Comparison of ENCODE assay signal across 8 cellular contexts in genomic region chr16:56608043-56608875, GRCh38. TPM values are rescaled to one million over a fixed set of nuclear protein-coding genes. Genes with fewer than 3 reads are reported as not detected.
DNase-seq lines count a peak whose midpoint lies in the region; ATAC-seq and TF ChIP-seq lines count a peak whose summit lies in the region.

Gene MT2A (plus strand): TSS chr16:56608584. CDS start chr16:56608656, 72 bp downstream.

- H3K27me3 Mint-ChIP-seq in T-helper 1 cell treated with Interleukin-12 subunit alpha and Interleukin-12 subunit beta and Interleukin-4 antibody, amounts not matched to agents 30 μg/mL and 1 μg/mL, for 36 hours (ENCODE audit: low read depth) = no peaks in the 10 kb centered on the region

- H3K27ac ChIP-seq in psoas muscle = peak within 1 kb of the TSS; percentile 99
- H3K27ac ChIP-seq in urinary bladder (ENCODE audit: low read depth) = peak within 1 kb of the TSS; percentile 90

- TF ChIP-seq CTCF in psoas muscle (IDR thresholded peaks at IDR 0.05) = no peak

- peak within 1 kb of the TSS; percentile 99 for H3K27ac Mint-ChIP-seq in T-helper 1 cell treated with Interleukin-12 subunit alpha and Interleukin-12 subunit beta and Interleukin-4 antibody, amounts not matched to agents 30 μg/mL and 1 μg/mL, for 36 hours

- 3 to 5% (median 3%) methylated on average over 55 to 62 of the region's 62 CpGs for WGBS in psoas muscle, 3 donors
- WGBS in urinary bladder = 5% methylated on average over 62 of the region's 62 CpGs

- ATAC-seq in HG02852 (IDR thresholded peaks at IDR 0.05; ENCODE audit: unreplicated experiment) (peak; percentile 88), left cardiac atrium (peak; percentile 83 to 85), psoas muscle (peak; percentile 48 to 66 (median 58))

- peak; percentile 59 for TF ChIP-seq POLR2A in GM15510 (IDR thresholded peaks at IDR 0.05; ENCODE audit: borderline replicate concordance, extremely low read depth, insufficient read length)

- no peaks in the 10 kb centered on the region for H3K36me3 ChIP-seq in psoas muscle (ENCODE audit: insufficient read depth in 1 of 2, low read depth in 1 of 2)
- no peaks in the 10 kb centered on the region for H3K36me3 ChIP-seq in urinary bladder (ENCODE audit: insufficient read depth)

- peak within 1 kb of the TSS; percentile 95 for H3K4me3 Mint-ChIP-seq in T-helper 1 cell treated with Interleukin-12 subunit alpha and Interleukin-12 subunit beta and Interleukin-4 antibody, amounts not matched to agents 30 μg/mL and 1 μg/mL, for 36 hours

- peaks cover 42% of the 10 kb centered on the region for H3K4me1 Mint-ChIP-seq in T-helper 1 cell treated with Interleukin-12 subunit alpha and Interleukin-12 subunit beta and Interleukin-4 antibody, amounts not matched to agents 30 μg/mL and 1 μg/mL, for 36 hours (ENCODE audit: low read depth)

- no peaks in the 10 kb centered on the region for H3K9me3 ChIP-seq in psoas muscle

- peak within 1 kb of the TSS; percentile 89 for H3K4me3 ChIP-seq in psoas muscle
- H3K4me3 ChIP-seq in urinary bladder (ENCODE audit: low read depth, low read length) = peak within 1 kb of the TSS; percentile 46

- no peaks in the 10 kb centered on the region for H3K9me3 Mint-ChIP-seq in T-helper 1 cell treated with Interleukin-12 subunit alpha and Interleukin-12 subunit beta and Interleukin-4 antibody, amounts not matched to agents 30 μg/mL and 1 μg/mL, for 36 hours

- no peaks in the 10 kb centered on the region for H3K27me3 ChIP-seq in psoas muscle (ENCODE audit: insufficient read depth in 3 of 3, low read length in 2 of 3)

- H3K4me1 ChIP-seq in psoas muscle = peaks cover 65% of the 10 kb centered on the region
- no peaks in the 10 kb centered on the region for H3K4me1 ChIP-seq in urinary bladder (ENCODE audit: insufficient read depth)

- intact Hi-C loops in left cardiac atrium (cut with DNase I) = no loop called here
- intact Hi-C loops in psoas muscle (cut with DNase I) = loop anchor here in 1 of 2 donors (2.0 kb wide), 1 partner anchor 75 kb away; the partner anchor contains the start of gene MT1X

- DNase-seq in NCI-H1436 treated with DMSO at 0.1 percent for 48 hours (lab: John Stamatoyannopoulos, UW) (peak; percentile 69), amniotic stem cell (lab: John Stamatoyannopoulos, UW) (peak; percentile 90), left cardiac atrium (peak; percentile 97), psoas muscle (peak; percentile 97)

- H3K36me3 Mint-ChIP-seq in T-helper 1 cell treated with Interleukin-12 subunit alpha and Interleukin-12 subunit beta and Interleukin-4 antibody, amounts not matched to agents 30 μg/mL and 1 μg/mL, for 36 hours (ENCODE audit: low read depth) = peaks cover 6% of the 10 kb centered on the region

RNA-seq across cellular contexts. Expression of gene MT2A, which starts in this region (rescaled TPM):
- total RNA-seq in left cardiac atrium (100 to 1,000 TPM; 147 to 411 TPM), psoas muscle (1,000 to 10,000 TPM in 3 of 4 donors, 100 to 1,000 TPM in 1; 342 to 5,614 (median 2,291) TPM), urinary bladder (8.2 TPM)
- polyA plus RNA-seq in psoas muscle (over 10,000 TPM in 1 of 3 donors, 1,000 to 10,000 TPM in 2; 1,603 to 11,565 (median 3,170) TPM), urinary bladder (890 TPM)

Comparison
In these comparisons a context has a peak if more than half of its experiments do, and no peak if none do; other contexts are left out.
1. Peak in every context shown above with its lines: DNase-seq, ATAC-seq, H3K4me3 ChIP-seq and H3K27ac ChIP-seq.
2. RNA of gene MT2A (total RNA-seq): 342 to 5,614 TPM in psoas muscle and 147 to 411 TPM in left cardiac atrium; 8.2 TPM in urinary bladder (single experiment); every median in the first group is over 10 times any median in the second.